In genomic region chr20:5827861-5828260, GRCh38 we compare ENCODE assay signal across 29 cellular contexts.
"Had no signal": no experiment of that assay in that cellular context is flagged by ENCODE, and none has a peak within 500 bp of the region (broad histone marks: within the 10 kb centered on the region; RNA-seq: fewer than 3 reads in every experiment).

No MANE protein-coding gene starts in this region.

- H3K4me1 ChIP-seq: breast epithelium had no signal

- H3K4me3 ChIP-seq: adrenal gland, body of pancreas, breast epithelium, cardiac muscle cell, coronary artery, dorsolateral prefrontal cortex had no signal

- ATAC-seq: activated CD8-positive, alpha-beta memory T cell treated with anti-CD3 and anti-CD28 coated beads, Interleukin-2, amount 10 ng/mL, durations not matched to agents 7 days and 5 days; activated CD8-positive, alpha-beta T cell treated with anti-CD3 and anti-CD28 coated beads for 36 hours; activated naive CD8-positive, alpha-beta T cell treated with anti-CD3 and anti-CD28 coated beads, Interleukin-2, amount 50 U/mL, for 24 hours; body of pancreas; esophagus mucosa had no signal

- H3K9me3 ChIP-seq: adrenal gland, body of pancreas, breast epithelium had no signal

- FAIRE-seq: frontal cortex had no signal

- H3K27ac ChIP-seq: body of pancreas, breast epithelium, cardiac muscle cell, coronary artery, dorsolateral prefrontal cortex had no signal

- H3K36me3 ChIP-seq: adrenal gland, breast epithelium, cardiac muscle cell had no signal

- DNase-seq: activated CD4-positive, alpha-beta T cell treated with anti-CD3 and anti-CD28 coated beads for 1 hour; activated CD4-positive, alpha-beta T cell treated with anti-CD3 and anti-CD28 coated beads for 48 hours; activated CD4-positive, alpha-beta T cell treated with anti-CD3 and anti-CD28 coated beads, Interleukin-2, amount 50 U/mL, for 1 hour; activated CD4-positive, alpha-beta T cell treated with anti-CD3 and anti-CD28 coated beads, Interleukin-2, amount 50 U/mL, for 48 hours; activated CD8-positive, alpha-beta memory T cell treated with anti-CD3 and anti-CD28 coated beads, Interleukin-2, amount 10 ng/mL, durations not matched to agents 7 days and 5 days; activated CD8-positive, alpha-beta memory T cell treated with anti-CD3 and anti-CD28 coated beads, Interleukin-2, amount 50 U/mL, for 4 hours; activated CD8-positive, alpha-beta T cell treated with anti-CD3 and anti-CD28 coated beads for 36 hours; activated effector memory CD4-positive, alpha-beta T cell treated with anti-CD3 and anti-CD28 coated beads, Interleukin-2, amount 50 U/mL, for 16 hours; activated naive CD4-positive, alpha-beta T cell treated with anti-CD3 and anti-CD28 coated beads for 36 hours; activated naive CD8-positive, alpha-beta T cell treated with anti-CD3 and anti-CD28 coated beads for 36 hours; activated naive CD8-positive, alpha-beta T cell treated with anti-CD3 and anti-CD28 coated beads, Interleukin-2, amount 50 U/mL, for 24 hours; activated T-cell treated with anti-CD3 and anti-CD28 coated beads, Interleukin-2, amount 50 U/mL, for 1 hour; activated T-cell treated with anti-CD3 and anti-CD28 coated beads, Interleukin-2, amount 50 U/mL, for 48 hours; amygdala; aorta; central memory CD4-positive, alpha-beta T cell; effector memory CD4-positive, alpha-beta T cell; endodermal cell; foreskin fibroblast; head of caudate nucleus; T-helper 2 cell had no signal

- H3K27me3 ChIP-seq: adrenal gland, body of pancreas, breast epithelium, cardiac muscle cell, dorsolateral prefrontal cortex had no signal
